Comparison of ENCODE assay signal across 28 cellular contexts in genomic region chr4:88725143-88725542, GRCh38.
"Had no signal": no experiment of that assay in that cellular context is flagged by ENCODE, and none has a peak within 500 bp of the region (broad histone marks: within the 10 kb centered on the region; RNA-seq: fewer than 3 reads in every experiment).

No MANE protein-coding gene starts in this region.

- H3K9me3 ChIP-seq: ascending aorta, body of pancreas, MG63, Peyer's patch, SJCRH30, SK-N-SH had no signal

- H3K4me3 Mint-ChIP-seq: activated CD8-positive, alpha-beta T cell treated with anti-CD3 and anti-CD28 coated beads, Interleukin-2, amount 10 ng/mL, durations not matched to agents 7 days and 5 days; activated naive CD8-positive, alpha-beta T cell treated with anti-CD3 and anti-CD28 coated beads, Interleukin-2, amount 50 U/mL, for 24 hours had no signal

- H3K4me3 ChIP-seq: ascending aorta, body of pancreas, MG63, Peyer's patch, SJCRH30 had no signal

- DNase-seq: activated CD4-positive, alpha-beta T cell treated with anti-CD3 and anti-CD28 coated beads for 4 hours; activated CD8-positive, alpha-beta memory T cell treated with anti-CD3 and anti-CD28 coated beads, Interleukin-2, amount 50 U/mL, for 48 hours; activated CD8-positive, alpha-beta T cell treated with anti-CD3 and anti-CD28 coated beads, Interleukin-2, amount 10 ng/mL, durations not matched to agents 7 days and 5 days; activated effector memory CD4-positive, alpha-beta T cell treated with Interleukin-2 at 50 U/mL for 16 hours; activated naive CD4-positive, alpha-beta T cell; activated naive CD8-positive, alpha-beta T cell treated with anti-CD3 and anti-CD28 coated beads, Interleukin-2, amount 50 U/mL, for 24 hours; activated T-cell treated with anti-CD3 and anti-CD28 coated beads, Interleukin-2, amount 50 U/mL, for 1 hour; amniotic stem cell; body of pancreas; cerebellar nuclear complex; MG63; MV-4-11; NCI-H1105; NCI-H1436; NCI-H1694 treated with DMSO at 0.1 percent for 48 hours; NCI-H2029 treated with DMSO at 0.1 percent for 48 hours; NCI-H510A treated with DMSO at 0.1 percent for 48 hours; NK-92 treated with Interleukin-12 subunit alpha and Interleukin-12 subunit beta, amount 100 ng/mL, for 24 hours; Peyer's patch; Right ventricle myocardium superior; SJCRH30; SK-N-SH; T-helper 1 cell; WERI-Rb-1 had no signal

- H3K27me3 Mint-ChIP-seq: activated naive CD8-positive, alpha-beta T cell treated with anti-CD3 and anti-CD28 coated beads, Interleukin-2, amount 50 U/mL, for 24 hours had no signal

- H3K27ac ChIP-seq: ascending aorta, body of pancreas, Peyer's patch, RWPE1, SJCRH30, WERI-Rb-1 had no signal

- H3K27ac Mint-ChIP-seq: activated CD8-positive, alpha-beta T cell treated with anti-CD3 and anti-CD28 coated beads, Interleukin-2, amount 10 ng/mL, durations not matched to agents 7 days and 5 days; activated naive CD4-positive, alpha-beta T cell treated with anti-CD3 and anti-CD28 coated beads, Interleukin-2, amount 50 U/mL, for 72 hours; activated naive CD8-positive, alpha-beta T cell treated with anti-CD3 and anti-CD28 coated beads, Interleukin-2, amount 50 U/mL, for 24 hours had no signal

- H3K9ac ChIP-seq: SK-N-SH had no signal

- H3K4me1 ChIP-seq: body of pancreas, Peyer's patch, SJCRH30 had no signal

- H3K36me3 Mint-ChIP-seq: activated naive CD4-positive, alpha-beta T cell treated with anti-CD3 and anti-CD28 coated beads, Interleukin-2, amount 50 U/mL, for 72 hours had no signal

- H3K27me3 ChIP-seq: ascending aorta, body of pancreas, MG63, Peyer's patch, SJCRH30 had no signal

- H3K4me1 Mint-ChIP-seq: activated naive CD8-positive, alpha-beta T cell treated with anti-CD3 and anti-CD28 coated beads, Interleukin-2, amount 50 U/mL, for 24 hours had no signal

- H3K9me3 Mint-ChIP-seq: activated naive CD4-positive, alpha-beta T cell treated with anti-CD3 and anti-CD28 coated beads, Interleukin-2, amount 50 U/mL, for 72 hours; activated naive CD8-positive, alpha-beta T cell treated with anti-CD3 and anti-CD28 coated beads, Interleukin-2, amount 50 U/mL, for 24 hours had no signal

- ATAC-seq: activated CD4-positive, CD25-positive, alpha-beta regulatory T cell treated with anti-CD3 and anti-CD28 coated beads, Interleukin-2, amount 50 U/mL, for 24 hours; activated CD8-positive, alpha-beta T cell treated with anti-CD3 and anti-CD28 coated beads, Interleukin-2, amount 10 ng/mL, durations not matched to agents 7 days and 5 days; activated naive CD4-positive, alpha-beta T cell treated with anti-CD3 and anti-CD28 coated beads, Interleukin-2, amount 50 U/mL, for 72 hours; activated naive CD8-positive, alpha-beta T cell treated with anti-CD3 and anti-CD28 coated beads, Interleukin-2, amount 50 U/mL, for 24 hours; body of pancreas had no signal

- H3K4me2 ChIP-seq: SK-N-SH had no signal

- H3K36me3 ChIP-seq: MG63 had no signal
